ENCODE assay signal across 1 cellular context in the genomic region with DNA sequence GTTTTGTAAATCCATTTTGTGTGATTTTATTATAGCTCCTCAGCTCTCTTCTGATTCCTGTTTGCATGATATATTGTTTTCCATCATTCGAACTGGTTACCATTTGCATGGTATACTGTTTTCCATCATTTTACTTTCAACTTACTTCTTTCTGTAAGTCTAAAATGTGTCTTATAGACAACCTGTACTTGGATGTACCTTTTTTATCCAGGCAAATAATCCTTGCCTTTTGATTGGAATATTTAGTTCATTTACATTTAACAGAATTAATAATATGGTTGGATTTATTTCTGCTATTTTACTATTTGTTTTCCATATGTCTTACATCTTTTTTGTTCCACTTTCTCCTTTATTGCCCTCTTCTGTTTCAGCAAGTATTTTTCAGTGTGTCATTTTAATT.
TF ChIP-seq lines count a peak whose summit lies in the region.

No MANE protein-coding gene starts in this region.

TF ChIP-seq in GM23338, 12 proteins besides CTCF, POLR2A, EP300 and RAD21 (continued from another document):
- TF ChIP-seq, protein P1, sequence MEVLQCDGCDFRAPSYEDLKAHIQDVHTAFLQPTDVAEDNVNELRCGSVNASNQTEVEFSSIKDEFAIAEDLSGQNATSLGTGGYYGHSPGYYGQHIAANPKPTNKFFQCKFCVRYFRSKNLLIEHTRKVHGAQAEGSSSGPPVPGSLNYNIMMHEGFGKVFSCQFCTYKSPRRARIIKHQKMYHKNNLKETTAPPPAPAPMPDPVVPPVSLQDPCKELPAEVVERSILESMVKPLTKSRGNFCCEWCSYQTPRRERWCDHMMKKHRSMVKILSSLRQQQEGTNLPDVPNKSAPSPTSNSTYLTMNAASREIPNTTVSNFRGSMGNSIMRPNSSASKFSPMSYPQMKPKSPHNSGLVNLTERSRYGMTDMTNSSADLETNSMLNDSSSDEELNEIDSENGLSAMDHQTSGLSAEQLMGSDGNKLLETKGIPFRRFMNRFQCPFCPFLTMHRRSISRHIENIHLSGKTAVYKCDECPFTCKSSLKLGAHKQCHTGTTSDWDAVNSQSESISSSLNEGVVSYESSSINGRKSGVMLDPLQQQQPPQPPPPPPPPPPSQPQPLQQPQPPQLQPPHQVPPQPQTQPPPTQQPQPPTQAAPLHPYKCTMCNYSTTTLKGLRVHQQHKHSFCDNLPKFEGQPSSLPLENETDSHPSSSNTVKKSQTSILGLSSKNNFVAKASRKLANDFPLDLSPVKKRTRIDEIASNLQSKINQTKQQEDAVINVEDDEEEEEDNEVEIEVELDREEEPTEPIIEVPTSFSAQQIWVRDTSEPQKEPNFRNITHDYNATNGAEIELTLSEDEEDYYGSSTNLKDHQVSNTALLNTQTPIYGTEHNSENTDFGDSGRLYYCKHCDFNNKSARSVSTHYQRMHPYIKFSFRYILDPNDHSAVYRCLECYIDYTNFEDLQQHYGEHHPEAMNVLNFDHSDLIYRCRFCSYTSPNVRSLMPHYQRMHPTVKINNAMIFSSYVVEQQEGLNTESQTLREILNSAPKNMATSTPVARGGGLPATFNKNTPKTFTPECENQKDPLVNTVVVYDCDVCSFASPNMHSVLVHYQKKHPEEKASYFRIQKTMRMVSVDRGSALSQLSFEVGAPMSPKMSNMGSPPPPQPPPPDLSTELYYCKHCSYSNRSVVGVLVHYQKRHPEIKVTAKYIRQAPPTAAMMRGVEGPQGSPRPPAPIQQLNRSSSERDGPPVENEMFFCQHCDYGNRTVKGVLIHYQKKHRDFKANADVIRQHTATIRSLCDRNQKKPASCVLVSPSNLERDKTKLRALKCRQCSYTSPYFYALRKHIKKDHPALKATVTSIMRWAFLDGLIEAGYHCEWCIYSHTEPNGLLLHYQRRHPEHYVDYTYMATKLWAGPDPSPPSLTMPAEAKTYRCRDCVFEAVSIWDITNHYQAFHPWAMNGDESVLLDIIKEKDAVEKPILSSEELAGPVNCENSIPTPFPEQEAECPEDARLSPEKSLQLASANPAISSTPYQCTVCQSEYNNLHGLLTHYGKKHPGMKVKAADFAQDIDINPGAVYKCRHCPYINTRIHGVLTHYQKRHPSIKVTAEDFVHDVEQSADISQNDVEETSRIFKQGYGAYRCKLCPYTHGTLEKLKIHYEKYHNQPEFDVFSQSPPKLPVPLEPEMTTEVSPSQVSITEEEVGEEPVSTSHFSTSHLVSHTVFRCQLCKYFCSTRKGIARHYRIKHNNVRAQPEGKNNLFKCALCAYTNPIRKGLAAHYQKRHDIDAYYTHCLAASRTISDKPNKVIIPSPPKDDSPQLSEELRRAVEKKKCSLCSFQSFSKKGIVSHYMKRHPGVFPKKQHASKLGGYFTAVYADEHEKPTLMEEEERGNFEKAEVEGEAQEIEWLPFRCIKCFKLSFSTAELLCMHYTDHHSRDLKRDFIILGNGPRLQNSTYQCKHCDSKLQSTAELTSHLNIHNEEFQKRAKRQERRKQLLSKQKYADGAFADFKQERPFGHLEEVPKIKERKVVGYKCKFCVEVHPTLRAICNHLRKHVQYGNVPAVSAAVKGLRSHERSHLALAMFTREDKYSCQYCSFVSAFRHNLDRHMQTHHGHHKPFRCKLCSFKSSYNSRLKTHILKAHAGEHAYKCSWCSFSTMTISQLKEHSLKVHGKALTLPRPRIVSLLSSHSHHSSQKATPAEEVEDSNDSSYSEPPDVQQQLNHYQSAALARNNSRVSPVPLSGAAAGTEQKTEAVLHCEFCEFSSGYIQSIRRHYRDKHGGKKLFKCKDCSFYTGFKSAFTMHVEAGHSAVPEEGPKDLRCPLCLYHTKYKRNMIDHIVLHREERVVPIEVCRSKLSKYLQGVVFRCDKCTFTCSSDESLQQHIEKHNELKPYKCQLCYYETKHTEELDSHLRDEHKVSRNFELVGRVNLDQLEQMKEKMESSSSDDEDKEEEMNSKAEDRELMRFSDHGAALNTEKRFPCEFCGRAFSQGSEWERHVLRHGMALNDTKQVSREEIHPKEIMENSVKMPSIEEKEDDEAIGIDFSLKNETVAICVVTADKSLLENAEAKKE (CRISPR knock-in tag; IDR thresholded peaks at IDR 0.05) = no peak
- TF ChIP-seq, protein P2, sequence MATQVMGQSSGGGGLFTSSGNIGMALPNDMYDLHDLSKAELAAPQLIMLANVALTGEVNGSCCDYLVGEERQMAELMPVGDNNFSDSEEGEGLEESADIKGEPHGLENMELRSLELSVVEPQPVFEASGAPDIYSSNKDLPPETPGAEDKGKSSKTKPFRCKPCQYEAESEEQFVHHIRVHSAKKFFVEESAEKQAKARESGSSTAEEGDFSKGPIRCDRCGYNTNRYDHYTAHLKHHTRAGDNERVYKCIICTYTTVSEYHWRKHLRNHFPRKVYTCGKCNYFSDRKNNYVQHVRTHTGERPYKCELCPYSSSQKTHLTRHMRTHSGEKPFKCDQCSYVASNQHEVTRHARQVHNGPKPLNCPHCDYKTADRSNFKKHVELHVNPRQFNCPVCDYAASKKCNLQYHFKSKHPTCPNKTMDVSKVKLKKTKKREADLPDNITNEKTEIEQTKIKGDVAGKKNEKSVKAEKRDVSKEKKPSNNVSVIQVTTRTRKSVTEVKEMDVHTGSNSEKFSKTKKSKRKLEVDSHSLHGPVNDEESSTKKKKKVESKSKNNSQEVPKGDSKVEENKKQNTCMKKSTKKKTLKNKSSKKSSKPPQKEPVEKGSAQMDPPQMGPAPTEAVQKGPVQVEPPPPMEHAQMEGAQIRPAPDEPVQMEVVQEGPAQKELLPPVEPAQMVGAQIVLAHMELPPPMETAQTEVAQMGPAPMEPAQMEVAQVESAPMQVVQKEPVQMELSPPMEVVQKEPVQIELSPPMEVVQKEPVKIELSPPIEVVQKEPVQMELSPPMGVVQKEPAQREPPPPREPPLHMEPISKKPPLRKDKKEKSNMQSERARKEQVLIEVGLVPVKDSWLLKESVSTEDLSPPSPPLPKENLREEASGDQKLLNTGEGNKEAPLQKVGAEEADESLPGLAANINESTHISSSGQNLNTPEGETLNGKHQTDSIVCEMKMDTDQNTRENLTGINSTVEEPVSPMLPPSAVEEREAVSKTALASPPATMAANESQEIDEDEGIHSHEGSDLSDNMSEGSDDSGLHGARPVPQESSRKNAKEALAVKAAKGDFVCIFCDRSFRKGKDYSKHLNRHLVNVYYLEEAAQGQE (IDR thresholded peaks at IDR 0.05; ENCODE audit: unreplicated experiment) = no peak
- TF ChIP-seq, protein P3, sequence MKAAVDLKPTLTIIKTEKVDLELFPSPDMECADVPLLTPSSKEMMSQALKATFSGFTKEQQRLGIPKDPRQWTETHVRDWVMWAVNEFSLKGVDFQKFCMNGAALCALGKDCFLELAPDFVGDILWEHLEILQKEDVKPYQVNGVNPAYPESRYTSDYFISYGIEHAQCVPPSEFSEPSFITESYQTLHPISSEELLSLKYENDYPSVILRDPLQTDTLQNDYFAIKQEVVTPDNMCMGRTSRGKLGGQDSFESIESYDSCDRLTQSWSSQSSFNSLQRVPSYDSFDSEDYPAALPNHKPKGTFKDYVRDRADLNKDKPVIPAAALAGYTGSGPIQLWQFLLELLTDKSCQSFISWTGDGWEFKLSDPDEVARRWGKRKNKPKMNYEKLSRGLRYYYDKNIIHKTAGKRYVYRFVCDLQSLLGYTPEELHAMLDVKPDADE (IDR thresholded peaks at IDR 0.05) = no peak
- no peak for TF ChIP-seq STAT1 (IDR thresholded peaks at IDR 0.05; ENCODE audit: unreplicated experiment)
- no peak for TF ChIP-seq NANOG (IDR thresholded peaks at IDR 0.05; ENCODE audit: borderline replicate concordance)
- no peak for TF ChIP-seq CREB1 (CRISPR knock-in tag; IDR thresholded peaks at IDR 0.05; ENCODE audit: low read depth)
- TF ChIP-seq ZNF331 (CRISPR knock-in tag; IDR thresholded peaks at IDR 0.05; ENCODE audit: low read depth) = no peak
- no peak for TF ChIP-seq EZH2phosphoT487 (IDR thresholded peaks at IDR 0.05; ENCODE audit: unreplicated experiment)
